ENCODE assay signal across 8 cellular contexts in the genomic region with DNA sequence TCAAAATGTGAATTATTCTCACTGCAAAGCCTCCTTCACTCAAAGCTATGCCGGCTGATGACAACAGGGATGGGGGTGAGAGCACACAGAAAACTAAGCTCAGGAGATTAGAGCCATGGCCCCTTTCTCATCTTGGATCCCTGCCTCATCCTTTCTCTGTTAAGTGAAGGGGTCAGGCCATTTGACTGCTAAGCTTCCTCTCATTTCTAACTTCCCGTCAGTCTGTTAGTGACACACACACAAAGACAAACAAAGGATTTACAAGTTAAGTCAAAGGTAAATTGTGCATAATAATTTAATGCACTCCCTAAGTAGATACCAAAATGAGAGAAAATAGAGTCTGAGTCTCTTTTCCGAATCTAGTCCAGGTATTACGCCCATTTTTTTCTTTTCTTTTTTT. TPM values are rescaled to one million over a fixed set of nuclear protein-coding genes. Genes with fewer than 3 reads are reported as not detected.
DNase-seq lines count a peak whose midpoint lies in the region; ATAC-seq and TF ChIP-seq lines count a peak whose summit lies in the region.

No MANE protein-coding gene starts in this region.

- H3K27me3 ChIP-seq in BJ (ENCODE audit: control insufficient read depth, insufficient read depth, low read length) (no peaks in the 10 kb centered on the region), KMS-11 (ENCODE audit: insufficient read depth, low read depth) (no peaks in the 10 kb centered on the region)

- POLR2A ChIA-PET in BJ (lab: Charles Lee): no interaction called here
- POLR2A ChIA-PET in naive thymus-derived CD8-positive, alpha-beta T cell (lab: Charles Lee): interaction anchor here (1.1 to 5.0 kb wide), 3 partner anchors 10 to 26 kb away, joined by 3 to 71 read pairs (median 37); partner anchors contain the start of genes NKTR and SEC22C

- H3K4me2 ChIP-seq in KMS-11: peak overlapping the region; percentile 63

- TF ChIP-seq CTCF in BJ (IDR thresholded peaks at IDR 0.05; ENCODE audit: insufficient read depth, low read depth, low read length) (no peak), KMS-11 (conservative IDR thresholded peaks at IDR 0.05; ENCODE audit: low read depth, low read length) (no peak)

- H3K27ac ChIP-seq in KMS-11 (no peak overlapping the region), cingulate gyrus (ENCODE audit: low read depth, low read length) (peak overlapping the region; percentile 39)

- peak overlapping the region; percentile 59 to 100 (median 99) for H3K4me3 Mint-ChIP-seq in naive thymus-derived CD8-positive, alpha-beta T cell

- CTCF ChIA-PET in BJ (lab: Yijun Ruan, JAX): interaction anchor here (0.8 kb wide), 1 partner anchor 152 kb away, joined by 4 read pairs; no protein-coding TSS in a partner anchor

- H3K79me2 ChIP-seq in KMS-11 (ENCODE audit: insufficient read depth, low read depth): peaks cover 15% of the 10 kb centered on the region

- H3K4me1 ChIP-seq in KMS-11 (ENCODE audit: low read depth, poor library complexity, severe bottlenecking): peaks cover 40% of the 10 kb centered on the region

- ATAC-seq in naive thymus-derived CD8-positive, alpha-beta T cell: no peak
- ATAC-seq in HG03159 (IDR thresholded peaks at IDR 0.05; ENCODE audit: unreplicated experiment): no peak

- peaks cover 0 to 39% (median 2%) of the 10 kb centered on the region in 3 donors for H3K36me3 Mint-ChIP-seq in naive thymus-derived CD8-positive, alpha-beta T cell

- H3K36me3 ChIP-seq in BJ (ENCODE audit: control insufficient read depth, insufficient read depth, low read length) (no peaks in the 10 kb centered on the region), KMS-11 (ENCODE audit: insufficient read depth) (no peaks in the 10 kb centered on the region)

- peaks cover 12 to 37% (median 28%) of the 10 kb centered on the region in 4 donors for H3K4me1 Mint-ChIP-seq in naive thymus-derived CD8-positive, alpha-beta T cell

- H3K27me3 Mint-ChIP-seq in naive thymus-derived CD8-positive, alpha-beta T cell: no peaks in the 10 kb centered on the region

- no peak overlapping the region for H3K9ac ChIP-seq in KMS-11

- no peak overlapping the region for H2AFZ ChIP-seq in KMS-11 (ENCODE audit: low read depth)

- peak overlapping the region; percentile 6 to 100 (median 90) for H3K27ac Mint-ChIP-seq in naive thymus-derived CD8-positive, alpha-beta T cell

- no peaks in the 10 kb centered on the region for H3K9me3 Mint-ChIP-seq in naive thymus-derived CD8-positive, alpha-beta T cell

- peak overlapping the region; percentile 61 for H3K4me3 ChIP-seq in BJ (ENCODE audit: low read depth, low read length)
- H3K4me3 ChIP-seq in KMS-11 (IDR thresholded peaks at IDR 0.05; ENCODE audit: insufficient read depth, low read depth, low read length): no peak overlapping the region

- DNase-seq in BJ (ENCODE audit: low read depth) (no peak), SKM-1 treated with dmso at 0.1 percent for 144 hours (lab: John Stamatoyannopoulos, UW; ENCODE audit: unreplicated experiment) (no peak), GOT3 (lab: John Stamatoyannopoulos, UW) (no peak), NCI-H2227 (lab: John Stamatoyannopoulos, UW; ENCODE audit: unreplicated experiment) (no peak)
- DNase-seq in naive thymus-derived CD8-positive, alpha-beta T cell: no peak

- no peaks in the 10 kb centered on the region for H4K20me1 ChIP-seq in KMS-11 (ENCODE audit: insufficient read depth)

RNA-seq across cellular contexts. Expression of gene SS18L2, which starts 1.2 kb away (rescaled TPM):
- polyA plus RNA-seq in BJ (2011; rRNA removed): 19.7 and 25.7 TPM in 2 replicates
- polyA minus RNA-seq in BJ (2011; rRNA and poly(A)+ RNA removed): 4.9 and 7.6 TPM in 2 replicates
- total RNA-seq in naive thymus-derived CD8-positive, alpha-beta T cell: 10 to 100 TPM; 39.8 to 43.9 TPM
- 100 to 1,000 TPM; 129 to 136 (median 136) TPM for polyA plus RNA-seq in naive thymus-derived CD8-positive, alpha-beta T cell

RNA-seq across cellular contexts. Expression of gene NKTR, which starts 8.7 kb away (rescaled TPM):
- polyA plus RNA-seq in BJ (2011; rRNA removed): 19.0 and 37.6 TPM in 2 replicates
- 13.5 and 17.2 TPM in 2 replicates for polyA minus RNA-seq in BJ (2011; rRNA and poly(A)+ RNA removed)
- 100 to 1,000 TPM; 244 to 254 TPM for total RNA-seq in naive thymus-derived CD8-positive, alpha-beta T cell
- polyA plus RNA-seq in naive thymus-derived CD8-positive, alpha-beta T cell: 10 to 100 TPM in 2 of 3 donors, 1 to 10 TPM in 1; 9.5 to 14.3 (median 10.8) TPM

RNA-seq across cellular contexts. Expression of gene SEC22C, which starts 10.0 kb away (rescaled TPM):
- polyA plus RNA-seq in BJ (2011; rRNA removed): 45.9 and 47.8 TPM in 2 replicates
- 16.2 and 22.8 TPM in 2 replicates for polyA minus RNA-seq in BJ (2011; rRNA and poly(A)+ RNA removed)
- 10 to 100 TPM; 40.6 to 47.6 TPM for total RNA-seq in naive thymus-derived CD8-positive, alpha-beta T cell
- polyA plus RNA-seq in naive thymus-derived CD8-positive, alpha-beta T cell: 10 to 100 TPM; 33.9 to 39.3 (median 38.2) TPM
